1 cellular context compared by ENCODE assay signal in genomic region chr15:41972341-41973237, GRCh38.
TF ChIP-seq lines count a peak whose summit lies in the region.

Gene EHD4, minus strand, starts transcription at chr15:41972557. Its CDS starts 63 bp downstream, at chr15:41972494.

TF ChIP-seq in A549, 52 proteins besides CTCF, POLR2A, EP300 and RAD21 (continued from another document):
- TF ChIP-seq REST (IDR thresholded peaks at IDR 0.05): no peak
- TF ChIP-seq USF2 (IDR thresholded peaks at IDR 0.05): no peak
- TF ChIP-seq RFX5 (IDR thresholded peaks at IDR 0.05): peak; percentile 83
- no peak for TF ChIP-seq CBX2 (IDR thresholded peaks at IDR 0.05; ENCODE audit: borderline replicate concordance, low read depth)
- no peak for TF ChIP-seq EHMT2 (IDR thresholded peaks at IDR 0.05; ENCODE audit: low read depth)
- no peak for TF ChIP-seq HEYL (CRISPR knock-in tag; IDR thresholded peaks at IDR 0.05)
- no peak for TF ChIP-seq ZFP36 (IDR thresholded peaks at IDR 0.05; ENCODE audit: borderline replicate concordance, partially characterized antibody)
- no peak for TF ChIP-seq CHD4 (IDR thresholded peaks at IDR 0.05; ENCODE audit: borderline replicate concordance)
- no peak for TF ChIP-seq HES2 (IDR thresholded peaks at IDR 0.05)
- no peak for TF ChIP-seq TFCP2L1 (CRISPR knock-in tag; IDR thresholded peaks at IDR 0.05)
- TF ChIP-seq MYC (IDR thresholded peaks at IDR 0.05; ENCODE audit: borderline replicate concordance, low read length): no peak; the same call in 1 of the 2 replicates
- TF ChIP-seq SMC3 (IDR thresholded peaks at IDR 0.05): peak; percentile 17; the same call in 1 of the 3 replicates
- TF ChIP-seq CHD2 (IDR thresholded peaks at IDR 0.05; ENCODE audit: low read length, partially characterized antibody): no peak
- peak; percentile 35; the same call in 1 of the 2 replicates for TF ChIP-seq PHF8 (IDR thresholded peaks at IDR 0.05; ENCODE audit: borderline replicate concordance, low read depth)
- no peak for TF ChIP-seq FOSL2 (IDR thresholded peaks at IDR 0.05)
- TF ChIP-seq FOSL2 (CRISPR knock-in tag; IDR thresholded peaks at IDR 0.05): no peak
- TF ChIP-seq CEBPB (IDR thresholded peaks at IDR 0.05): no peak
- no peak for TF ChIP-seq FOXS1 (CRISPR knock-in tag; IDR thresholded peaks at IDR 0.05)
- no peak for TF ChIP-seq ZNF302 (CRISPR knock-in tag; IDR thresholded peaks at IDR 0.05)
- TF ChIP-seq POLR2AphosphoS2 (conservative IDR thresholded peaks at IDR 0.05; ENCODE audit: low read length): no peak
- no peak for TF ChIP-seq GATA3 (IDR thresholded peaks at IDR 0.05; ENCODE audit: borderline replicate concordance)
- no peak for TF ChIP-seq RARB (CRISPR knock-in tag; IDR thresholded peaks at IDR 0.05)
- no peak for TF ChIP-seq EHF (CRISPR knock-in tag; IDR thresholded peaks at IDR 0.05)
- TF ChIP-seq HOXB5 (CRISPR knock-in tag; IDR thresholded peaks at IDR 0.05): peak; percentile 81
